In the genomic region with DNA sequence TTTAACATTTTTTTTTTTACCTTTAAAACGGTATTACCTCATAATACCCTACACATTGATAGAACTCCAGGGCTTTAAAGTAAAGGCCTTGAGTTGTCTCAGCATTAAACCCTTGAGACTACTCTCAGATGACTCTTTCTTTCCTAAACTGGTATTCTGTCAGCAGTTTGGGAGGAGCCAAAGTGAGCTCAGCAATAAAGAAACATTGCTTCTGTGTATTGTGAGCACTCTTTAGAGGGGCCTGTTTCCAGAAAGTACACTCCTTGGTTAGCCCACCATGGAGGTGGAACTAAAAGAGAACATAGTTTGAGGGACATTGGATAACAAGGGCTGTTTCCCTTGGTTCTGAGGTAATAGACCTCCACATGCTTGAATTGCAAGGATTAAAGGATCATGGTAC, we compare ENCODE assay signal across 19 cellular contexts. TPM values are rescaled to one million over a fixed set of nuclear protein-coding genes. Genes with fewer than 3 reads are reported as not detected.
DNase-seq lines count a peak whose midpoint lies in the region; ATAC-seq, FAIRE-seq and TF ChIP-seq lines count a peak whose summit lies in the region.
"Had no signal": no experiment of that assay in that cellular context is flagged by ENCODE, and none has a peak within 500 bp of the region (broad histone marks: within the 10 kb centered on the region; RNA-seq: fewer than 3 reads in every experiment).

No MANE protein-coding gene starts in this region.

- H3K9me3 ChIP-seq in neural progenitor cell (ENCODE audit: low read depth): no peaks in the 10 kb centered on the region
- no peaks in the 10 kb centered on the region for H3K9me3 ChIP-seq in A673 (ENCODE audit: low read depth, low read length, poor library complexity, severe bottlenecking)
- H3K9me3 ChIP-seq: BE2C, thyroid gland had no signal

- H3K27ac Mint-ChIP-seq in chondrocyte (ENCODE audit: unreplicated experiment) (peak overlapping the region; percentile 63), neural progenitor cell (no peak overlapping the region)

- H3K9me3 Mint-ChIP-seq in chondrocyte (ENCODE audit: low read depth): no peaks in the 10 kb centered on the region
- H3K9me3 Mint-ChIP-seq in neural progenitor cell: no peaks in the 10 kb centered on the region

- H2AFZ ChIP-seq in ACC112 (ENCODE audit: low read length, unreplicated experiment): no peak overlapping the region
- H2AFZ ChIP-seq in KMS-11 (ENCODE audit: low read depth): no peak overlapping the region
- H2AFZ ChIP-seq in neural progenitor cell (replicated peaks): no peak overlapping the region

- no peaks in the 10 kb centered on the region for H3K27me3 ChIP-seq in ACC112 (ENCODE audit: insufficient read depth, low read length)
- no peaks in the 10 kb centered on the region for H3K27me3 ChIP-seq in KMS-11 (ENCODE audit: insufficient read depth, low read depth)
- no peaks in the 10 kb centered on the region for H3K27me3 ChIP-seq in neural progenitor cell
- H3K27me3 ChIP-seq in A673 (replicated peaks; ENCODE audit: insufficient read depth, low read depth, low read length, poor library complexity): no peaks in the 10 kb centered on the region
- H3K27me3 ChIP-seq: BE2C, thyroid gland had no signal

- H3K4me1 ChIP-seq in ACC112 (ENCODE audit: control insufficient read depth, insufficient read depth, low read length, unreplicated experiment) (peaks cover 67% of the 10 kb centered on the region), KMS-11 (ENCODE audit: low read depth, poor library complexity, severe bottlenecking) (peaks cover 84% of the 10 kb centered on the region), neural progenitor cell (peaks cover 69% of the 10 kb centered on the region), A673 (ENCODE audit: insufficient read depth, low read length, poor library complexity, severe bottlenecking) (peaks cover 4% of the 10 kb centered on the region)

- peaks cover 46% of the 10 kb centered on the region for H3K36me3 Mint-ChIP-seq in chondrocyte (ENCODE audit: low read depth)
- H3K36me3 Mint-ChIP-seq in neural progenitor cell: peaks cover 60% of the 10 kb centered on the region

- H3F3A ChIP-seq in neural progenitor cell (ENCODE audit: low read depth): peaks cover 100% of the 10 kb centered on the region

- BruUV-seq in A673 (replicated peaks; lab: Mats Ljungman, UMichigan): no TSS peak

- no peak for ATAC-seq in GM21381 (IDR thresholded peaks at IDR 0.05; ENCODE audit: unreplicated experiment)

- DNase-seq in chondrocyte (ENCODE audit: low spot score): no peak
- no peak for DNase-seq in neural progenitor cell (ENCODE audit: low spot score)
- DNase-seq in urothelium cell line (ENCODE audit: low spot score): no peak
- no peak for DNase-seq in A673 (ENCODE audit: low spot score)
- DNase-seq in KBM-7: no peak
- DNase-seq: activated CD4-positive, alpha-beta T cell treated with anti-CD3 and anti-CD28 coated beads, Interleukin-2, amount 50 U/mL, for 48 hours; activated gamma-delta T cell; DMS79; NCI-H2081 treated with DMSO at 0.1 percent for 48 hours; NCI-H82; occipital lobe; T-helper 9 cell; thyroid gland had no signal

- H3K4me3 Mint-ChIP-seq in chondrocyte (ENCODE audit: unreplicated experiment) (no peak overlapping the region), neural progenitor cell (no peak overlapping the region)

- H3K9ac ChIP-seq in KMS-11: no peak overlapping the region
- no peak overlapping the region for H3K9ac ChIP-seq in neural progenitor cell

- in situ Hi-C loops in KBM-7 (cut with MboI; ENCODE audit: low pct_unique_long_range_greater_than_20kb, low sequenced_read_pairs): no loop called here

- H3K79me2 ChIP-seq in ACC112 (ENCODE audit: control insufficient read depth, insufficient read depth, low read length, unreplicated experiment) (peaks cover 38% of the 10 kb centered on the region), KMS-11 (ENCODE audit: insufficient read depth, low read depth) (peaks cover 66% of the 10 kb centered on the region), neural progenitor cell (ENCODE audit: low read depth) (peaks cover 66% of the 10 kb centered on the region)

- H3K4me2 ChIP-seq in KMS-11 (peak overlapping the region; percentile 86), neural progenitor cell (no peak overlapping the region)

- CTCF ChIA-PET in A673 (lab: Charles Lee): no interaction called here

- TF ChIP-seq CTCF in KMS-11 (conservative IDR thresholded peaks at IDR 0.05; ENCODE audit: low read depth, low read length) (no peak), chondrocyte (IDR thresholded peaks at IDR 0.05) (no peak), neural progenitor cell (IDR thresholded peaks at IDR 0.05) (no peak), A673 (conservative IDR thresholded peaks at IDR 0.05; ENCODE audit: low read depth, low read length) (no peak)

- H3K4me3 ChIP-seq in ACC112 (ENCODE audit: low read depth, low read length) (no peak overlapping the region), KMS-11 (IDR thresholded peaks at IDR 0.05; ENCODE audit: insufficient read depth, low read depth, low read length) (no peak overlapping the region), neural progenitor cell (no peak overlapping the region), A673 (ENCODE audit: low read depth, low read length, poor library complexity, severe bottlenecking) (no peak overlapping the region)
- H3K4me3 ChIP-seq: lung, thyroid gland had no signal

- H3K27ac ChIP-seq in ACC112 (ENCODE audit: low read depth, low read length) (peak overlapping the region; percentile 63), KMS-11 (peak overlapping the region; percentile 33), neural progenitor cell (peak overlapping the region; percentile 17), A673 (ENCODE audit: low read depth, low read length, poor library complexity, severe bottlenecking) (no peak overlapping the region)
- H3K27ac ChIP-seq: thyroid gland had no signal

- no peak for FAIRE-seq in urothelium cell line (lab: Jason Lieb, UNC)

- H4K20me1 ChIP-seq in KMS-11 (ENCODE audit: insufficient read depth): peaks cover 34% of the 10 kb centered on the region
- H4K20me1 ChIP-seq in neural progenitor cell (ENCODE audit: low read depth): peaks cover 98% of the 10 kb centered on the region

- intact Hi-C loops in A673 (cut with micrococcal nuclease; ENCODE audit: unreplicated experiment): no loop called here

- POLR2A ChIA-PET in A673 (lab: Charles Lee; ENCODE audit: low non-redundant PET): interaction anchor here (0.6 kb wide), 1 partner anchor 11 kb away, joined by 3 read pairs; no protein-coding TSS in a partner anchor

- H3K36me3 ChIP-seq in ACC112 (ENCODE audit: insufficient read depth, low read length) (peaks cover 63% of the 10 kb centered on the region), KMS-11 (ENCODE audit: insufficient read depth) (peaks cover 75% of the 10 kb centered on the region), neural progenitor cell (peaks cover 46% of the 10 kb centered on the region), A673 (ENCODE audit: insufficient read depth, low read length, poor library complexity, severe bottlenecking) (peaks cover 89% of the 10 kb centered on the region)

- H3K27me3 Mint-ChIP-seq in chondrocyte (ENCODE audit: low read depth) (no peaks in the 10 kb centered on the region), neural progenitor cell (ENCODE audit: insufficient read depth, low read depth) (peaks cover 3% of the 10 kb centered on the region)

- H3K4me1 Mint-ChIP-seq in chondrocyte (ENCODE audit: low read depth) (peaks cover 59% of the 10 kb centered on the region), neural progenitor cell (peaks cover 54% of the 10 kb centered on the region)

RNA-seq across cellular contexts. Expression of a gene that starts 20.4 kb away (rescaled TPM):
- 25.5 to 30.6 TPM (median 26.9 TPM) in 3 replicates for total RNA-seq in chondrocyte
- 17.2 and 24.5 TPM in 2 replicates for total RNA-seq in neural progenitor cell (ENCODE audit: low replicate concordance)
- 11.6 and 15.9 TPM in 2 replicates for total RNA-seq in A673 (2021)

RNA-seq across cellular contexts. Expression of a gene that starts 22.2 kb away (rescaled TPM):
- total RNA-seq in chondrocyte: 23.5 to 34.0 TPM (median 24.1 TPM) in 3 replicates
- 32.4 and 72.4 TPM in 2 replicates for total RNA-seq in neural progenitor cell (ENCODE audit: low replicate concordance)
- total RNA-seq in A673 (2021): 62.4 and 70.9 TPM in 2 replicates

RNA-seq across cellular contexts. Expression of a gene that starts 27.0 kb away (rescaled TPM):
- total RNA-seq in chondrocyte (601 to 638 TPM (median 611 TPM) in 3 replicates), neural progenitor cell (ENCODE audit: low replicate concordance) (403 and 435 TPM in 2 replicates), A673 (2021) (1,194 and 1,215 TPM in 2 replicates)

RNA-seq across cellular contexts. Expression of a gene that starts 28.4 kb away (rescaled TPM):
- total RNA-seq in chondrocyte: 0.92 TPM in 1 of 3 replicates, not detected in the others
- total RNA-seq in neural progenitor cell (ENCODE audit: low replicate concordance): not detected in 2 replicates
- total RNA-seq in A673 (2021): not detected in 2 replicates
- total RNA-seq: cardiac septum, lung, occipital lobe, thyroid gland had no signal

RNA-seq across cellular contexts. Expression of a gene that starts 37.3 kb away (rescaled TPM):
- total RNA-seq in chondrocyte (96.2 to 110 TPM (median 102 TPM) in 3 replicates), neural progenitor cell (ENCODE audit: low replicate concordance) (52.2 and 67.2 TPM in 2 replicates), A673 (2021) (155 and 180 TPM in 2 replicates)
